ENCODE assay signal across 12 cellular contexts in the genomic region with DNA sequence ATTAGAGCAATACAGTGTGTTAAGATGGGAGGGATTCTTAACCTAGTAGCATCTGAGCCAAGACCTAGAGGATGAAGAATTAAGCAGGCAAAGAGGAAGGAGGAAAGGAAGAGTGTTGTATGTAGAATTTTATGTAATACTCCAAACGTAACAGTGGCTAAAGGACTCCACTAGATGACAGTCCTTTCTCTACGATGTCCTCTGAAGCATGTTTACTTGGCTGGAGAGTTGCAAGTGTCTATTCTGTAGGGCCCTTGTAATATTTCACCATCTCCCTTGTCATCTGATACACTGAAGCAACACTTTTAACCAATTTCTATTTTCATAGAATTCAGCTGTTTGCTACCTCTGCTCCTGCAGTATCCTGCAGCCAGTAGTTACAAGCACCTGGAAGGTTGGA. TPM values are rescaled to one million over a fixed set of nuclear protein-coding genes. Genes with fewer than 3 reads are reported as not detected.
DNase-seq lines count a peak whose midpoint lies in the region; ATAC-seq and TF ChIP-seq lines count a peak whose summit lies in the region.
"Had no signal": no experiment of that assay in that cellular context is flagged by ENCODE, and none has a peak within 500 bp of the region (broad histone marks: within the 10 kb centered on the region; RNA-seq: fewer than 3 reads in every experiment).

No MANE protein-coding gene starts in this region.

- TF ChIP-seq CTCF in brain (conservative IDR thresholded peaks at IDR 0.05) (no peak), osteocyte (IDR thresholded peaks at IDR 0.05) (no peak), GM13976 (IDR thresholded peaks at IDR 0.05; ENCODE audit: borderline replicate concordance, control extremely low read depth, extremely low read depth, insufficient read depth, missing control alignments) (no peak)

- ATAC-seq in GM18505 (IDR thresholded peaks at IDR 0.05; ENCODE audit: unreplicated experiment): no peak
- ATAC-seq: Right ventricle myocardium inferior had no signal

- peak overlapping the region; percentile 15 for H3K4me3 Mint-ChIP-seq in T-helper 1 cell treated with Interleukin-12 subunit alpha and Interleukin-12 subunit beta and Interleukin-4 antibody, amounts not matched to agents 30 μg/mL and 1 μg/mL, for 36 hours
- H3K4me3 Mint-ChIP-seq in brain (peak overlapping the region; percentile 88 to 98 (median 97)), osteocyte (ENCODE audit: unreplicated experiment) (peak overlapping the region; percentile 92)

- no peak for TF ChIP-seq POLR2A in GM18505 (IDR thresholded peaks at IDR 0.05; ENCODE audit: borderline replicate concordance, extremely low read depth, insufficient read depth, insufficient read length)

- H3K36me3 Mint-ChIP-seq in T-helper 1 cell treated with Interleukin-12 subunit alpha and Interleukin-12 subunit beta and Interleukin-4 antibody, amounts not matched to agents 30 μg/mL and 1 μg/mL, for 36 hours (ENCODE audit: low read depth): peaks cover 33% of the 10 kb centered on the region
- peaks cover 24% of the 10 kb centered on the region for H3K36me3 Mint-ChIP-seq in brain
- peaks cover 8% of the 10 kb centered on the region for H3K36me3 Mint-ChIP-seq in osteocyte (ENCODE audit: unreplicated experiment)

- H3K27ac Mint-ChIP-seq in T-helper 1 cell treated with Interleukin-12 subunit alpha and Interleukin-12 subunit beta and Interleukin-4 antibody, amounts not matched to agents 30 μg/mL and 1 μg/mL, for 36 hours: no peak overlapping the region
- H3K27ac Mint-ChIP-seq in brain (peak overlapping the region; percentile 58 to 100 (median 99)), osteocyte (ENCODE audit: unreplicated experiment) (no peak overlapping the region)

- in situ Hi-C loops in GM13976 (cut with MboI; ENCODE audit: low sequenced_read_pairs, unreplicated experiment): no loop called here

- H3K9me3 Mint-ChIP-seq in T-helper 1 cell treated with Interleukin-12 subunit alpha and Interleukin-12 subunit beta and Interleukin-4 antibody, amounts not matched to agents 30 μg/mL and 1 μg/mL, for 36 hours: no peaks in the 10 kb centered on the region
- H3K9me3 Mint-ChIP-seq in brain (peaks cover 0 to 2% (median 0%) of the 10 kb centered on the region in 5 experiments), osteocyte (ENCODE audit: unreplicated experiment) (no peaks in the 10 kb centered on the region)

- H3K27me3 Mint-ChIP-seq in T-helper 1 cell treated with Interleukin-12 subunit alpha and Interleukin-12 subunit beta and Interleukin-4 antibody, amounts not matched to agents 30 μg/mL and 1 μg/mL, for 36 hours (ENCODE audit: low read depth): no peaks in the 10 kb centered on the region
- H3K27me3 Mint-ChIP-seq in brain (peaks cover 16% of the 10 kb centered on the region), osteocyte (ENCODE audit: unreplicated experiment) (no peaks in the 10 kb centered on the region)

- peaks cover 33% of the 10 kb centered on the region for H3K4me1 Mint-ChIP-seq in T-helper 1 cell treated with Interleukin-12 subunit alpha and Interleukin-12 subunit beta and Interleukin-4 antibody, amounts not matched to agents 30 μg/mL and 1 μg/mL, for 36 hours (ENCODE audit: low read depth)
- H3K4me1 Mint-ChIP-seq in brain (peaks cover 50% of the 10 kb centered on the region), osteocyte (ENCODE audit: unreplicated experiment) (peaks cover 28% of the 10 kb centered on the region)

- DNase-seq in T-helper 1 cell: no peak
- peak; percentile 45 for DNase-seq in MV-4-11 (lab: John Stamatoyannopoulos, UW)
- no peak for DNase-seq in osteocyte (ENCODE audit: extremely low spot score, unreplicated experiment)
- DNase-seq in GM13976 (ENCODE audit: low spot score): no peak
- no peak for DNase-seq in D341Med (ENCODE audit: low spot score)
- DNase-seq: activated CD4-positive, alpha-beta T cell treated with anti-CD3 and anti-CD28 coated beads, Interleukin-2, amount 50 U/mL, for 4 hours; NCI-H2171 had no signal

RNA-seq across cellular contexts. Expression of a gene that starts 2.2 kb away (rescaled TPM):
- 973 TPM for polyA plus RNA-seq in brain (ENCODE audit: insufficient read depth, low read depth, low replicate concordance)
- total RNA-seq in osteocyte: 529 and 538 TPM in 2 replicates

RNA-seq across cellular contexts. Expression of a gene that starts 21.8 kb away (rescaled TPM):
- 51.4 TPM for polyA plus RNA-seq in brain (ENCODE audit: insufficient read depth, low read depth, low replicate concordance)
- 26.7 and 30.2 TPM in 2 replicates for total RNA-seq in osteocyte

RNA-seq across cellular contexts. Expression of a gene that starts 60.0 kb away (rescaled TPM):
- not detected for polyA plus RNA-seq in brain (ENCODE audit: insufficient read depth, low read depth, low replicate concordance)
- not detected in 2 replicates for total RNA-seq in osteocyte
- total RNA-seq: IMR-90, Right ventricle myocardium inferior had no signal
- polyA plus RNA-seq: IMR-90 had no signal

Comparison
In these comparisons a context has a peak if more than half of its experiments do, and no peak if none do; other contexts are left out.
1. H3K27ac Mint-ChIP-seq: peak in brain (5 of 5); none in T-helper 1 cell treated with Interleukin-12 subunit alpha and Interleukin-12 subunit beta and Interleukin-4 antibody, amounts not matched to agents 30 μg/mL and 1 μg/mL, for 36 hours (single experiment) and osteocyte (single experiment).
2. H3K4me3 Mint-ChIP-seq: peak in every context shown above with its lines; median percentile 97 in brain; 92 in osteocyte; 15 in T-helper 1 cell treated with Interleukin-12 subunit alpha and Interleukin-12 subunit beta and Interleukin-4 antibody, amounts not matched to agents 30 μg/mL and 1 μg/mL, for 36 hours.